ENCODE assay signal across 8 cellular contexts in genomic region chr17:82767041-82767754, GRCh38. TPM values are rescaled to one million over a fixed set of nuclear protein-coding genes. Genes with fewer than 3 reads are reported as not detected.
A peak's percentile ranks its signal among the peaks of the same experiment; 100 is the strongest.
DNase-seq lines count a peak whose midpoint lies in the region; ATAC-seq, FAIRE-seq and TF ChIP-seq lines count a peak whose summit lies in the region.

No MANE protein-coding gene starts in this region.

- TF ChIP-seq CTCF in D721Med (IDR thresholded peaks at IDR 0.05; ENCODE audit: insufficient read depth, missing control alignments) (peak; percentile 94), Loucy (conservative IDR thresholded peaks at IDR 0.05; ENCODE audit: low read length) (peak; percentile 73), gastroesophageal sphincter (IDR thresholded peaks at IDR 0.05) (peak in 3 of 4 experiments; percentile 22 to 53 (median 25))

- no peak overlapping the region for H2AFZ ChIP-seq in Loucy (ENCODE audit: low read length)

- H3K27me3 ChIP-seq in Loucy (ENCODE audit: insufficient read depth, low read length, poor library complexity, severe bottlenecking) (no peaks in the 10 kb centered on the region), gastroesophageal sphincter (no peaks in the 10 kb centered on the region)

- H3K27ac ChIP-seq in gastroesophageal sphincter, result no peak overlapping the region

- H4K20me1 ChIP-seq in Loucy (ENCODE audit: insufficient read depth, low read length, poor library complexity, severe bottlenecking), result peaks cover 8% of the 10 kb centered on the region

- H3K27ac Mint-ChIP-seq in activated CD4-positive, alpha-beta memory T cell treated with anti-CD3 and anti-CD28 coated beads, Interleukin-2, amount 10 ng/mL, durations not matched to agents 7 days and 5 days, result no peak overlapping the region
- H3K27ac Mint-ChIP-seq in natural killer cell treated with Interleukin-12 subunit alpha and Interleukin-12 subunit beta and Interleukin-15 and Interleukin-18, amount 100 ng/mL, for 72 hours, result no peak overlapping the region

- TF ChIP-seq EP300 in gastroesophageal sphincter (IDR thresholded peaks at IDR 0.05), result no peak

- DNase-seq in D721Med (ENCODE audit: insufficient read length, low spot score) (peak; percentile 65), putamen (ENCODE audit: low spot score) (peak; percentile 70)
- DNase-seq in activated CD4-positive, alpha-beta memory T cell treated with anti-CD3 and anti-CD28 coated beads, Interleukin-2, amount 10 ng/mL, durations not matched to agents 7 days and 5 days, result peak; percentile 39
- DNase-seq in natural killer cell treated with Interleukin-12 subunit alpha and Interleukin-12 subunit beta and Interleukin-15 and Interleukin-18, amount 100 ng/mL, for 72 hours (ENCODE audit: low spot score), result no peak

- no peak for FAIRE-seq in D721Med (lab: Jason Lieb, UNC)

- POLR2A ChIA-PET in activated CD4-positive, alpha-beta memory T cell treated with anti-CD3 and anti-CD28 coated beads, Interleukin-2, amount 10 ng/mL, durations not matched to agents 7 days and 5 days (lab: Charles Lee), result no interaction called here

- no peak for TF ChIP-seq POLR2A in gastroesophageal sphincter (IDR thresholded peaks at IDR 0.05)

- no peaks in the 10 kb centered on the region for H3K4me1 ChIP-seq in Loucy (ENCODE audit: insufficient read depth, low read length, poor library complexity, severe bottlenecking)
- H3K4me1 ChIP-seq in gastroesophageal sphincter, result peaks cover 0 to 5% (median 0%) of the 10 kb centered on the region in 3 donors

- H3K4me3 ChIP-seq in Loucy (ENCODE audit: low read length, poor library complexity, severe bottlenecking) (no peak overlapping the region), gastroesophageal sphincter (no peak overlapping the region)

- H3K36me3 ChIP-seq in Loucy (ENCODE audit: insufficient read depth, low read length) (peaks cover 75% of the 10 kb centered on the region; the same call in 1 of the 2 replicates), gastroesophageal sphincter (peaks cover 3 to 78% of the 10 kb centered on the region in 2 donors)

- peaks cover 9% of the 10 kb centered on the region for H3K4me1 Mint-ChIP-seq in activated CD4-positive, alpha-beta memory T cell treated with anti-CD3 and anti-CD28 coated beads, Interleukin-2, amount 10 ng/mL, durations not matched to agents 7 days and 5 days
- peaks cover 3 to 9% of the 10 kb centered on the region in 2 donors for H3K4me1 Mint-ChIP-seq in natural killer cell treated with Interleukin-12 subunit alpha and Interleukin-12 subunit beta and Interleukin-15 and Interleukin-18, amount 100 ng/mL, for 72 hours (ENCODE audit: low read depth in 2 of 2)

- peaks cover 16% of the 10 kb centered on the region for H3K79me2 ChIP-seq in Loucy (ENCODE audit: insufficient read depth, low read length)

- no peaks in the 10 kb centered on the region for H3K27me3 Mint-ChIP-seq in activated CD4-positive, alpha-beta memory T cell treated with anti-CD3 and anti-CD28 coated beads, Interleukin-2, amount 10 ng/mL, durations not matched to agents 7 days and 5 days
- H3K27me3 Mint-ChIP-seq in natural killer cell treated with Interleukin-12 subunit alpha and Interleukin-12 subunit beta and Interleukin-15 and Interleukin-18, amount 100 ng/mL, for 72 hours, result no peaks in the 10 kb centered on the region

- ATAC-seq in gastroesophageal sphincter (no peak), GM21619 (IDR thresholded peaks at IDR 0.05; ENCODE audit: unreplicated experiment) (no peak), GM18498 (IDR thresholded peaks at IDR 0.05; ENCODE audit: unreplicated experiment) (no peak)
- no peak for ATAC-seq in natural killer cell treated with Interleukin-12 subunit alpha and Interleukin-12 subunit beta and Interleukin-15 and Interleukin-18, amount 100 ng/mL, for 72 hours

- 93% methylated on average over 2 to 3 of the region's 24 CpGs for WGBS in gastroesophageal sphincter (ENCODE audit: low coverage in 1 of 2), 2 donors

- H3K36me3 Mint-ChIP-seq in activated CD4-positive, alpha-beta memory T cell treated with anti-CD3 and anti-CD28 coated beads, Interleukin-2, amount 10 ng/mL, durations not matched to agents 7 days and 5 days (ENCODE audit: low read depth), result peaks cover 43% of the 10 kb centered on the region
- peaks cover 12% of the 10 kb centered on the region for H3K36me3 Mint-ChIP-seq in natural killer cell treated with Interleukin-12 subunit alpha and Interleukin-12 subunit beta and Interleukin-15 and Interleukin-18, amount 100 ng/mL, for 72 hours

- H3K4me2 ChIP-seq in Loucy (ENCODE audit: low read depth, low read length, poor library complexity, severe bottlenecking), result no peak overlapping the region

- H3K9me2 ChIP-seq in Loucy (replicated peaks; ENCODE audit: low read depth, low read length), result no peaks in the 10 kb centered on the region

- no peaks in the 10 kb centered on the region for H3K9me3 Mint-ChIP-seq in activated CD4-positive, alpha-beta memory T cell treated with anti-CD3 and anti-CD28 coated beads, Interleukin-2, amount 10 ng/mL, durations not matched to agents 7 days and 5 days
- no peaks in the 10 kb centered on the region for H3K9me3 Mint-ChIP-seq in natural killer cell treated with Interleukin-12 subunit alpha and Interleukin-12 subunit beta and Interleukin-15 and Interleukin-18, amount 100 ng/mL, for 72 hours

- H3K4me3 Mint-ChIP-seq in activated CD4-positive, alpha-beta memory T cell treated with anti-CD3 and anti-CD28 coated beads, Interleukin-2, amount 10 ng/mL, durations not matched to agents 7 days and 5 days, result no peak overlapping the region
- H3K4me3 Mint-ChIP-seq in natural killer cell treated with Interleukin-12 subunit alpha and Interleukin-12 subunit beta and Interleukin-15 and Interleukin-18, amount 100 ng/mL, for 72 hours, result no peak overlapping the region

- H3F3A ChIP-seq in Loucy (ENCODE audit: low read depth), result peaks cover 6% of the 10 kb centered on the region; the same call in 1 of the 2 replicates

- H3K9me3 ChIP-seq in Loucy (ENCODE audit: insufficient read depth, low read depth, low read length), result no peaks in the 10 kb centered on the region
- H3K9me3 ChIP-seq in gastroesophageal sphincter, result no peaks in the 10 kb centered on the region

- no peak overlapping the region for H3K9ac ChIP-seq in Loucy (ENCODE audit: low read depth, low read length, poor library complexity, severe bottlenecking)

- CTCF ChIA-PET in activated CD4-positive, alpha-beta memory T cell treated with anti-CD3 and anti-CD28 coated beads, Interleukin-2, amount 10 ng/mL, durations not matched to agents 7 days and 5 days (lab: Charles Lee), result interaction anchor here (0.9 kb wide), 1 partner anchor 203 kb away, joined by 3 read pairs; no protein-coding TSS in a partner anchor

RNA-seq across cellular contexts. Expression of gene TBCD, which starts 15.3 kb away (rescaled TPM):
- 100 to 1,000 TPM; 133 to 135 TPM for total RNA-seq in activated CD4-positive, alpha-beta memory T cell treated with anti-CD3 and anti-CD28 coated beads, Interleukin-2, amount 10 ng/mL, durations not matched to agents 7 days and 5 days
- total RNA-seq in gastroesophageal sphincter, result 10 to 100 TPM; 32.0 to 57.8 (median 47.0) TPM
- total RNA-seq in natural killer cell treated with Interleukin-12 subunit alpha and Interleukin-12 subunit beta and Interleukin-15 and Interleukin-18, amount 100 ng/mL, for 72 hours, result 100 to 1,000 TPM in 1 of 2 donors, 10 to 100 TPM in 1; 66.5 to 166 TPM

RNA-seq across cellular contexts. Expression of gene FN3K, which starts 31.8 kb away (rescaled TPM):
- total RNA-seq in activated CD4-positive, alpha-beta memory T cell treated with anti-CD3 and anti-CD28 coated beads, Interleukin-2, amount 10 ng/mL, durations not matched to agents 7 days and 5 days, result 1 to 10 TPM; 2.4 to 3.7 TPM
- total RNA-seq in gastroesophageal sphincter, result 10 to 100 TPM in 1 of 4 donors, 1 to 10 TPM in 3; 6.9 to 22.0 (median 8.6) TPM
- 1 to 10 TPM; 1.6 TPM for total RNA-seq in natural killer cell treated with Interleukin-12 subunit alpha and Interleukin-12 subunit beta and Interleukin-15 and Interleukin-18, amount 100 ng/mL, for 72 hours

RNA-seq across cellular contexts. Expression of gene FN3KRP, which starts 50.7 kb away (rescaled TPM):
- 10 to 100 TPM; 30.4 to 32.1 TPM for total RNA-seq in activated CD4-positive, alpha-beta memory T cell treated with anti-CD3 and anti-CD28 coated beads, Interleukin-2, amount 10 ng/mL, durations not matched to agents 7 days and 5 days
- 10 to 100 TPM; 12.8 to 22.9 (median 18.2) TPM for total RNA-seq in gastroesophageal sphincter
- 10 to 100 TPM; 29.4 to 48.4 TPM for total RNA-seq in natural killer cell treated with Interleukin-12 subunit alpha and Interleukin-12 subunit beta and Interleukin-15 and Interleukin-18, amount 100 ng/mL, for 72 hours

Comparison
In these comparisons a context has a peak if more than half of its experiments do, and no peak if none do; other contexts are left out.
1. CTCF ChIP-seq: peak in every context shown above with its lines; median percentile 94 in D721Med; 73 in Loucy; 25 in gastroesophageal sphincter.